In genomic region chrX:17376381-17377046, GRCh38 we compare ENCODE assay signal across 8 cellular contexts. TPM values are rescaled to one million over a fixed set of nuclear protein-coding genes. Genes with fewer than 3 reads are reported as not detected.
DNase-seq lines count a peak whose midpoint lies in the region; ATAC-seq and TF ChIP-seq lines count a peak whose summit lies in the region.

No MANE protein-coding gene starts in this region.

- TF ChIP-seq CTCF in AG10803 (conservative IDR thresholded peaks at IDR 0.05; ENCODE audit: low read length) (no peak), neural cell (IDR thresholded peaks at IDR 0.05; ENCODE audit: poor library complexity, severe bottlenecking) (no peak)

- H3K4me2 ChIP-seq in neural cell (ENCODE audit: low read length) = peak overlapping the region; percentile 14

- H3K4me1 ChIP-seq in endocrine pancreas (ENCODE audit: control insufficient read depth, insufficient read depth, low read length) = no peaks in the 10 kb centered on the region

- TF ChIP-seq EP300 in neural cell (conservative IDR thresholded peaks at IDR 0.05; ENCODE audit: poor library complexity, severe bottlenecking) = no peak

- H2AFZ ChIP-seq in neural cell (ENCODE audit: low read depth, low read length) = no peak overlapping the region

- ATAC-seq in HG03571 (IDR thresholded peaks at IDR 0.05; ENCODE audit: unreplicated experiment) (no peak), GM21619 (IDR thresholded peaks at IDR 0.05; ENCODE audit: unreplicated experiment) (no peak)

- H3K36me3 ChIP-seq in MG63 (no peaks in the 10 kb centered on the region), endocrine pancreas (ENCODE audit: control insufficient read depth, insufficient read depth, low read length) (no peaks in the 10 kb centered on the region), neural cell (ENCODE audit: insufficient read depth, low read length) (no peaks in the 10 kb centered on the region)

- peak overlapping the region; percentile 30 for H3K9ac ChIP-seq in endocrine pancreas (ENCODE audit: control insufficient read depth, insufficient read depth, low read length)
- H3K9ac ChIP-seq in neural cell (ENCODE audit: low read length) = peak overlapping the region; percentile 48

- no peak overlapping the region for H3K27ac ChIP-seq in neural cell (ENCODE audit: low read length)

- no peaks in the 10 kb centered on the region for H3F3A ChIP-seq in neural cell (ENCODE audit: insufficient read depth, low read length, poor library complexity, severe bottlenecking)

- H3K9me3 ChIP-seq in MG63 (no peaks in the 10 kb centered on the region), endocrine pancreas (ENCODE audit: control insufficient read depth, low read length) (no peaks in the 10 kb centered on the region), neural cell (ENCODE audit: low read length) (no peaks in the 10 kb centered on the region)

- DNase-seq in AG10803 (ENCODE audit: low read depth) (no peak), MG63 (no peak), NCI-H446 treated with DMSO at 0.1 percent for 48 hours (lab: John Stamatoyannopoulos, UW) (no peak), cortex of kidney (lab: John Stamatoyannopoulos, UW) (no peak)

- no peaks in the 10 kb centered on the region for H3K79me2 ChIP-seq in neural cell (replicated peaks; ENCODE audit: insufficient read depth, low read length)

- TF ChIP-seq RAD21 in neural cell (conservative IDR thresholded peaks at IDR 0.05) = no peak

- H3K4me3 ChIP-seq in AG10803 (ENCODE audit: low read length) (peak overlapping the region; percentile 74), MG63 (peak overlapping the region; percentile 42), endocrine pancreas (ENCODE audit: control insufficient read depth, insufficient read depth, low read length) (peak overlapping the region; percentile 45), neural cell (ENCODE audit: low read length) (peak overlapping the region; percentile 74)

- H3K27me3 ChIP-seq in MG63 (peaks cover 12% of the 10 kb centered on the region; the same call in 1 of the 2 replicates), endocrine pancreas (ENCODE audit: control insufficient read depth, insufficient read depth, low read length) (no peaks in the 10 kb centered on the region), neural cell (ENCODE audit: insufficient read depth, low read depth, low read length) (peaks cover 22% of the 10 kb centered on the region)

- H3K9me2 ChIP-seq in neural cell (ENCODE audit: insufficient read depth, low read length) = no peaks in the 10 kb centered on the region

- H4K20me1 ChIP-seq in neural cell (ENCODE audit: insufficient read depth) = no peaks in the 10 kb centered on the region

TF ChIP-seq in neural cell, 6 proteins besides CTCF, POLR2A, EP300 and RAD21:
- TF ChIP-seq POLR2AphosphoS5 (IDR thresholded peaks at IDR 0.05) (no peak), MXI1 (conservative IDR thresholded peaks at IDR 0.05; ENCODE audit: poor library complexity, severe bottlenecking) (no peak), REST (IDR thresholded peaks at IDR 0.05; ENCODE audit: borderline replicate concordance) (no peak), TAF1 (IDR thresholded peaks at IDR 0.05; ENCODE audit: low read depth) (no peak)

RNA-seq across cellular contexts. Expression of gene NHS, which starts 1.5 kb away (rescaled TPM):
- 0.07 and 0.10 TPM in 2 replicates for total RNA-seq in MG63 (2014; rRNA removed; shearing (Covaris generic); ENCODE audit: low replicate concordance)
- polyA plus RNA-seq in neural cell = 1.1 and 1.9 TPM in 2 replicates
- polyA minus RNA-seq in neural cell = 6.1 and 9.4 TPM in 2 replicates
